ENCODE assay signal across 8 cellular contexts in the genomic region with DNA sequence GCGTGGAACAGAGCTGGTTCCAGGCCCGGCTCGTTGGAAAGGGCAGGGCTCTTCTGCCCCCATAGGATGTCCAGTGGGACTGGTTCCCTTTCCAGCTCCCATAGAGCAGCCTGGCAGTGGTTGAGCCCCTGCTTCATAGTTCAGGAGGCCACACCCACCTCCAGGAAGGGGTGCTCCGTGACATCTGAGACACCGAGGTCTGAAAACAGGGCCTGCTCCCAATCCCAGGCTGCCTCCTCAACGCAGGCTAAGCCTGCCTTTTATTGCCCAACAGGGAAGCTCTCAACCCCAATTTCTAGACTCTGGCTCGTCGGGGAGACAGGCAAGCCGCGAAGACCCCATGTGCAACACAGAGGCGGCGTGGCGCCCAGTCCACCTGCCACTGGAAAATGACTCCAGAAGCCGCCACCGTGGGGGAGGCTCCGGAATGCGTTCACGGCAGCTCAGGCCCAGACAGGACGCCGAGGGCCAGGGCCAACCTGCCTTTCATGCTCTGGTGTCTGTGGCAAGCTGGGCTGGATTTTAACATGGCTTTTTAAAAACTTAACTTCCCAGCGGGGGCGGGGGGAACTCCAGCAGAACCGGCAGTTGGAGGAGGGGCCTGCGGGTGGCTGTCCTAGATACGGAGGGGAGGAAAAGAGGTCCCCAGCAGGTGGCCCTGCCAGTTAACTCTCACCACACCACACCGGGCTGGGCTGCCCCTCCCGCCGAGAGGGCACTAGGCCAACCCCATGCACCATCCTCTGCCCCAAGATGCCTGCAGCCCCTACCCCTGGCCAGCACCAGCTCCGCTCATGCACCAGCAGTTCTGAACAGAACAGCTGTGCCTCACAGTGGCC. TPM values are rescaled to one million over a fixed set of nuclear protein-coding genes. Genes with fewer than 3 reads are reported as not detected.
DNase-seq lines count a peak whose midpoint lies in the region; ATAC-seq, FAIRE-seq and TF ChIP-seq lines count a peak whose summit lies in the region.

No MANE protein-coding gene starts in this region.

- peak overlapping the region; percentile 11 for H3K4me3 ChIP-seq in SJCRH30
- H3K4me3 ChIP-seq in astrocyte of the spinal cord (ENCODE audit: low read depth, low read length): no peak overlapping the region
- H3K4me3 ChIP-seq in tibial nerve: no peak overlapping the region

- in situ Hi-C loops in astrocyte of the spinal cord (cut with HindIII; ENCODE audit: low sequenced_read_pairs): no loop called here

- TF ChIP-seq CTCF in CD4-positive, alpha-beta T cell (IDR thresholded peaks at IDR 0.05): no peak
- TF ChIP-seq CTCF in astrocyte of the spinal cord (IDR thresholded peaks at IDR 0.05; ENCODE audit: low read depth, low read length) (no peak), tibial nerve (IDR thresholded peaks at IDR 0.05) (no peak)

- peak overlapping the region; percentile 54 for H3K4me3 Mint-ChIP-seq in CD4-positive, alpha-beta T cell
- peak overlapping the region; percentile 68 to 70 for H3K4me3 Mint-ChIP-seq in stimulated activated naive B cell treated with anti-CD40 and anti-IgM and Interleukin-4, amounts not matched to agents 10 μg/mL and 1 μg/mL and 100 μg/mL, for 72 hours

- POLR2A ChIA-PET in CD4-positive, alpha-beta T cell (lab: Charles Lee): interaction anchor here (1.2 kb wide), 1 partner anchor 10 kb away, joined by 3 read pairs; no protein-coding TSS in a partner anchor

- no peak for TF ChIP-seq POLR2A in tibial nerve (IDR thresholded peaks at IDR 0.05)

- peaks cover 59% of the 10 kb centered on the region for H3K36me3 Mint-ChIP-seq in CD4-positive, alpha-beta T cell (ENCODE audit: low read depth)
- H3K36me3 Mint-ChIP-seq in stimulated activated naive B cell treated with anti-CD40 and anti-IgM and Interleukin-4, amounts not matched to agents 10 μg/mL and 1 μg/mL and 100 μg/mL, for 72 hours: peaks cover 39 to 63% of the 10 kb centered on the region in 2 donors

- no peaks in the 10 kb centered on the region for H3K27me3 ChIP-seq in CD4-positive, alpha-beta T cell (ENCODE audit: control insufficient read depth, insufficient read depth, low read length)
- H3K27me3 ChIP-seq in SJCRH30 (no peaks in the 10 kb centered on the region), tibial nerve (no peaks in the 10 kb centered on the region)

- H3K9me3 Mint-ChIP-seq in CD4-positive, alpha-beta T cell: no peaks in the 10 kb centered on the region
- no peaks in the 10 kb centered on the region for H3K9me3 Mint-ChIP-seq in stimulated activated naive B cell treated with anti-CD40 and anti-IgM and Interleukin-4, amounts not matched to agents 10 μg/mL and 1 μg/mL and 100 μg/mL, for 72 hours

- no peak for FAIRE-seq in RCC 7860 (lab: Jason Lieb, UNC)

- H3K27ac ChIP-seq in CD4-positive, alpha-beta T cell (ENCODE audit: low read depth, low read length): peak overlapping the region; percentile 21
- peak overlapping the region; percentile 53 for H3K27ac ChIP-seq in SJCRH30
- peak overlapping the region in 2 of 4 donors; percentile 8 to 13 for H3K27ac ChIP-seq in tibial nerve

- peak overlapping the region; percentile 62 for H3K27ac Mint-ChIP-seq in CD4-positive, alpha-beta T cell
- peak overlapping the region; percentile 90 for H3K27ac Mint-ChIP-seq in stimulated activated naive B cell treated with anti-CD40 and anti-IgM and Interleukin-4, amounts not matched to agents 10 μg/mL and 1 μg/mL and 100 μg/mL, for 72 hours

- DNase-seq in CD4-positive, alpha-beta T cell: peak in 6 of 10 experiments; percentile 9 to 37 (median 17)
- DNase-seq in SJCRH30 (peak; percentile 85 to 86), astrocyte of the spinal cord (ENCODE audit: low read depth, low spot score) (peak; percentile 33), medulla oblongata (ENCODE audit: extremely low spot score) (peak; percentile 70), NCI-H187 (lab: John Stamatoyannopoulos, UW) (no peak), tibial nerve (ENCODE audit: low spot score in 2 of 2) (no peak), RCC 7860 (ENCODE audit: low spot score) (no peak)
- peak; percentile 57 for DNase-seq in stimulated activated naive B cell treated with anti-CD40 and anti-IgM and Interleukin-4, amounts not matched to agents 10 μg/mL and 1 μg/mL and 100 μg/mL, for 72 hours

- no peaks in the 10 kb centered on the region for H3K27me3 Mint-ChIP-seq in CD4-positive, alpha-beta T cell
- H3K27me3 Mint-ChIP-seq in stimulated activated naive B cell treated with anti-CD40 and anti-IgM and Interleukin-4, amounts not matched to agents 10 μg/mL and 1 μg/mL and 100 μg/mL, for 72 hours: no peaks in the 10 kb centered on the region

- intact Hi-C loops in CD4-positive, alpha-beta T cell (cut with DNase I, micrococcal nuclease): no loop called here

- no peaks in the 10 kb centered on the region for H3K9me3 ChIP-seq in CD4-positive, alpha-beta T cell (ENCODE audit: control insufficient read depth, low read length)
- H3K9me3 ChIP-seq in SJCRH30 (replicated peaks) (no peaks in the 10 kb centered on the region), tibial nerve (no peaks in the 10 kb centered on the region)

- H3K4me1 ChIP-seq in SJCRH30 (peaks cover 20% of the 10 kb centered on the region; the same call in 1 of the 2 replicates), tibial nerve (peaks cover 0 to 15% (median 0%) of the 10 kb centered on the region in 4 donors)

- peaks cover 29% of the 10 kb centered on the region for H3K36me3 ChIP-seq in SJCRH30
- H3K36me3 ChIP-seq in tibial nerve: peaks cover 3 to 89% (median 35%) of the 10 kb centered on the region in 3 donors

- WGBS in tibial nerve, 2 donors: 47 to 51% methylated on average over 25 to 26 of the region's 29 CpGs

- ATAC-seq in CD4-positive, alpha-beta T cell (ENCODE audit: poor library complexity): peak; percentile 55
- ATAC-seq in stimulated activated naive B cell treated with anti-CD40 and anti-IgM and Interleukin-4, amounts not matched to agents 10 μg/mL and 1 μg/mL and 100 μg/mL, for 72 hours (replicated peaks): peak; percentile 80 to 82

- CTCF ChIA-PET in CD4-positive, alpha-beta T cell (lab: Charles Lee): interaction anchor here (0.8 kb wide), 1 partner anchor 263 kb away, joined by 3 read pairs; no protein-coding TSS in a partner anchor

- no peak for TF ChIP-seq EP300 in tibial nerve (IDR thresholded peaks at IDR 0.05)

- peaks cover 14% of the 10 kb centered on the region for H3K4me1 Mint-ChIP-seq in CD4-positive, alpha-beta T cell (ENCODE audit: low read depth)
- peaks cover 16 to 27% of the 10 kb centered on the region in 2 donors for H3K4me1 Mint-ChIP-seq in stimulated activated naive B cell treated with anti-CD40 and anti-IgM and Interleukin-4, amounts not matched to agents 10 μg/mL and 1 μg/mL and 100 μg/mL, for 72 hours

RNA-seq across cellular contexts. Expression of a gene that starts 17.9 kb away (rescaled TPM):
- 1 to 10 TPM in 1 of 2 experiments, under 1 TPM in 1; 0.74 to 1.6 TPM for total RNA-seq in CD4-positive, alpha-beta T cell
- total RNA-seq in SJCRH30 (2014; rRNA removed; shearing (Covaris generic)): not detected in 2 replicates
- 10 to 100 TPM in 1 of 4 donors, 1 to 10 TPM in 2, under 1 TPM in 1; 0.30 to 13.9 (median 5.1) TPM for total RNA-seq in tibial nerve

RNA-seq across cellular contexts. Expression of a gene that starts 36.9 kb away (rescaled TPM):
- 100 to 1,000 TPM; 238 to 246 TPM for total RNA-seq in CD4-positive, alpha-beta T cell
- total RNA-seq in SJCRH30 (2014; rRNA removed; shearing (Covaris generic)): 32.6 and 41.8 TPM in 2 replicates
- total RNA-seq in tibial nerve: 10 to 100 TPM; 58.1 to 99.8 (median 93.1) TPM

RNA-seq across cellular contexts. Expression of a gene that starts 37.2 kb away (rescaled TPM):
- 100 to 1,000 TPM; 195 to 200 TPM for total RNA-seq in CD4-positive, alpha-beta T cell
- 78.9 and 106 TPM in 2 replicates for total RNA-seq in SJCRH30 (2014; rRNA removed; shearing (Covaris generic))
- 100 to 1,000 TPM; 121 to 252 (median 129) TPM for total RNA-seq in tibial nerve

Comparison
In these comparisons a context has a peak if more than half of its experiments do, and no peak if none do; other contexts are left out.
1. DNase-seq: peak in CD4-positive, alpha-beta T cell (6 of 10), SJCRH30 (2 of 2), astrocyte of the spinal cord (single experiment), medulla oblongata (single experiment) and stimulated activated naive B cell treated with anti-CD40 and anti-IgM and Interleukin-4, amounts not matched to agents 10 μg/mL and 1 μg/mL and 100 μg/mL, for 72 hours (single experiment); none in NCI-H187 (0 of 2), tibial nerve (0 of 2) and RCC 7860 (single experiment).